9 cellular contexts compared by ENCODE assay signal in the genomic region with DNA sequence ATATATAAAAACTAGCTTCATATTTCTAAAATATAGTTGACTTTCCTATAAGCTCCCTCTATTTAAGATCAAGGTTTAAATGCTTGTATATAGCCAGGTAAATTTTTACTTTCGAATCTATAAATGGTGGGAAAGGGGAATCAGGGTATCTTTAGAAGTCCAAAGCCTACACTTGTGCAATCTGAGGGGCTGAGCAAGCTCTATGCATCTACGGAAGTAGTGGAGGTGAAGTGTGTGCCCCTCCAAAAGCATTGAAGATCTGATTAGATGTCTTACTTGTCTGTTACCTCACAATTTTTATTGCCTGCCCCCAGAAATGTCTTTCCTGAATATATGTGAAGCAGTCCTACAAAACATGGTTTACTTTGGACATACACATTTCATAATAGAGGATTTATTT. TPM values are rescaled to one million over a fixed set of nuclear protein-coding genes. Genes with fewer than 3 reads are reported as not detected.
DNase-seq lines count a peak whose midpoint lies in the region; ATAC-seq and TF ChIP-seq lines count a peak whose summit lies in the region.
"Had no signal": no experiment of that assay in that cellular context is flagged by ENCODE, and none has a peak within 500 bp of the region (broad histone marks: within the 10 kb centered on the region; RNA-seq: fewer than 3 reads in every experiment).

No MANE protein-coding gene starts in this region.

- H3K9ac ChIP-seq in iPS-18a (ENCODE audit: low read length), result peak overlapping the region; percentile 93

- no peak overlapping the region for H3K27ac Mint-ChIP-seq in activated CD4-positive, alpha-beta T cell treated with anti-CD3 and anti-CD28 coated beads for 36 hours
- H3K27ac Mint-ChIP-seq in stimulated activated naive CD8-positive, alpha-beta T cell treated with anti-CD3 and anti-CD28 coated beads, Interleukin-15, amount 100 ng/mL, for 72 hours, result no peak overlapping the region

- no peaks in the 10 kb centered on the region for H3K27me3 Mint-ChIP-seq in activated CD4-positive, alpha-beta T cell treated with anti-CD3 and anti-CD28 coated beads for 36 hours
- H3K27me3 Mint-ChIP-seq in stimulated activated naive CD8-positive, alpha-beta T cell treated with anti-CD3 and anti-CD28 coated beads, Interleukin-15, amount 100 ng/mL, for 72 hours, result no peaks in the 10 kb centered on the region

- H3K4me3 ChIP-seq in iPS-18a (ENCODE audit: low read length), result no peak overlapping the region

- peaks cover 39% of the 10 kb centered on the region for H3K4me1 Mint-ChIP-seq in activated CD4-positive, alpha-beta T cell treated with anti-CD3 and anti-CD28 coated beads for 36 hours
- peaks cover 33% of the 10 kb centered on the region for H3K4me1 Mint-ChIP-seq in stimulated activated naive CD8-positive, alpha-beta T cell treated with anti-CD3 and anti-CD28 coated beads, Interleukin-15, amount 100 ng/mL, for 72 hours

- POLR2A ChIA-PET in activated CD4-positive, alpha-beta T cell treated with anti-CD3 and anti-CD28 coated beads for 36 hours (lab: Charles Lee), result interaction anchor here (0.5 kb wide), 1 partner anchor 82 kb away, joined by 3 read pairs; no protein-coding TSS in a partner anchor

- intact Hi-C loops in activated CD4-positive, alpha-beta T cell treated with anti-CD3 and anti-CD28 coated beads for 36 hours (cut with DNase I, micrococcal nuclease), result loop anchor here (5.0 to 10.0 kb wide), 3 partner anchors 585 to 1598 kb away; a partner anchor contains a TSS

- peaks cover 9% of the 10 kb centered on the region for H3K36me3 Mint-ChIP-seq in activated CD4-positive, alpha-beta T cell treated with anti-CD3 and anti-CD28 coated beads for 36 hours (ENCODE audit: low read depth)

- ATAC-seq in activated CD4-positive, alpha-beta T cell treated with anti-CD3 and anti-CD28 coated beads for 36 hours, result no peak
- ATAC-seq in stimulated activated naive CD8-positive, alpha-beta T cell treated with anti-CD3 and anti-CD28 coated beads, Interleukin-15, amount 100 ng/mL, for 72 hours, result no peak
- ATAC-seq in HG02759 (IDR thresholded peaks at IDR 0.05; ENCODE audit: unreplicated experiment) (no peak), HG02973 (IDR thresholded peaks at IDR 0.05; ENCODE audit: unreplicated experiment) (no peak)

- peak overlapping the region; percentile 87 for H3K4me3 Mint-ChIP-seq in activated CD4-positive, alpha-beta T cell treated with anti-CD3 and anti-CD28 coated beads for 36 hours
- peak overlapping the region; percentile 52 to 98 for H3K4me3 Mint-ChIP-seq in stimulated activated naive CD8-positive, alpha-beta T cell treated with anti-CD3 and anti-CD28 coated beads, Interleukin-15, amount 100 ng/mL, for 72 hours

- H3K9me3 ChIP-seq in iPS-18a (ENCODE audit: control insufficient read depth, low read depth, low read length), result no peaks in the 10 kb centered on the region

- no peaks in the 10 kb centered on the region for H3K9me3 Mint-ChIP-seq in activated CD4-positive, alpha-beta T cell treated with anti-CD3 and anti-CD28 coated beads for 36 hours (ENCODE audit: low read depth)
- H3K9me3 Mint-ChIP-seq in stimulated activated naive CD8-positive, alpha-beta T cell treated with anti-CD3 and anti-CD28 coated beads, Interleukin-15, amount 100 ng/mL, for 72 hours, result no peaks in the 10 kb centered on the region

- no peak for DNase-seq in activated CD4-positive, alpha-beta T cell treated with anti-CD3 and anti-CD28 coated beads for 36 hours
- no peak for DNase-seq in activated CD4-positive, alpha-beta T cell treated with anti-CD3 and anti-CD28 coated beads, Interleukin-2, amount 50 U/mL, for 4 hours
- no peak for DNase-seq in stimulated activated naive CD8-positive, alpha-beta T cell treated with anti-CD3 and anti-CD28 coated beads, Interleukin-15, amount 100 ng/mL, for 72 hours
- DNase-seq in iPS-NIHi7 (ENCODE audit: extremely low spot score), result no peak
- DNase-seq: NCI-H1105 had no signal

- H3K27me3 ChIP-seq in iPS-18a (ENCODE audit: control insufficient read depth, insufficient read depth, low read length), result peaks cover 21% of the 10 kb centered on the region

- peaks cover 6% of the 10 kb centered on the region for H3K4me1 ChIP-seq in iPS-18a (ENCODE audit: control insufficient read depth, low read depth, low read length)

- H3K36me3 ChIP-seq in iPS-18a (ENCODE audit: control insufficient read depth, low read depth, low read length), result no peaks in the 10 kb centered on the region

- H3K27ac ChIP-seq in VCaP (peak overlapping the region; percentile 96), iPS-18a (ENCODE audit: low read length) (no peak overlapping the region)

- TF ChIP-seq CTCF in VCaP (conservative IDR thresholded peaks at IDR 0.05), result no peak

- CTCF ChIA-PET in activated CD4-positive, alpha-beta T cell treated with anti-CD3 and anti-CD28 coated beads for 36 hours (lab: Charles Lee), result interaction anchor here (0.5 to 1.2 kb wide), 5 partner anchors 12 to 505 kb away, joined by 3 to 6 read pairs (median 3); a partner anchor contains a TSS

RNA-seq across cellular contexts. Expression of a gene that starts 1.6 kb away (rescaled TPM):
- 10 to 100 TPM; 25.3 to 25.4 TPM for total RNA-seq in activated CD4-positive, alpha-beta T cell treated with anti-CD3 and anti-CD28 coated beads for 36 hours
